ENCODE assay signal across 2 cellular contexts in the genomic region with DNA sequence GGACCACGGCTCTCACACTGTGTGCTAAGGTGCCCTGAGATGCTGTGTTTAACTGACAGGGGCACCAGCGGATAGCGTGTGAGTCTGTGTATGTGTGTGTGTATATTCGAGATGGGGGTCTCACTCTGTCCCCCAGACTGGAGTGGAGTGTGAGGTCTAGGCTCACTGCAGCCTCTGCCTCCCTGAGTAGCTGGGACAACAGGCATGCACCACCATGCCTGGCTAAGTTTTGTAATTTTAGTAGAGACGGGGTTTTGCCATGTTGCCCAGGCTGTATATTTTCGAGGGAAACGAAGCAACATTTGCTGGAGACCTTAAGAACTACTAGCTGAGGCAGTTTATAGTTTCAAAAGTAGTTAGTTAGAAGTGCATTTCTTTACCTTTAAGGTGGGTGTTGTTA. TPM values are rescaled to one million over a fixed set of nuclear protein-coding genes. Genes with fewer than 3 reads are reported as not detected.
"Had no signal": no experiment of that assay in that cellular context is flagged by ENCODE, and none has a peak within 500 bp of the region (broad histone marks: within the 10 kb centered on the region; RNA-seq: fewer than 3 reads in every experiment).

No MANE protein-coding gene starts in this region.

RNA-seq across cellular contexts. Expression of gene KCNJ18, which starts 32.7 kb away (rescaled TPM):
- total RNA-seq: G401, GM12878 had no signal
- polyA plus RNA-seq: GM12878 had no signal
